Comparison of ENCODE assay signal across 22 cellular contexts in genomic region chr10:16788778-16789177, GRCh38. TPM values are rescaled to one million over a fixed set of nuclear protein-coding genes. Genes with fewer than 3 reads are reported as not detected.
DNase-seq lines count a peak whose midpoint lies in the region; ATAC-seq, FAIRE-seq and TF ChIP-seq lines count a peak whose summit lies in the region.
"Had no signal": no experiment of that assay in that cellular context is flagged by ENCODE, and none has a peak within 500 bp of the region (broad histone marks: within the 10 kb centered on the region; RNA-seq: fewer than 3 reads in every experiment).

No MANE protein-coding gene starts in this region.

- no peaks in the 10 kb centered on the region for H3K27me3 ChIP-seq in GM12878 (replicated peaks in 1 of 2; ENCODE audit: control insufficient read depth in 2 of 2, insufficient read depth in 2 of 2, low read length in 1 of 2)
- H3K27me3 ChIP-seq: ascending aorta, dorsolateral prefrontal cortex, upper lobe of right lung had no signal

- no peak overlapping the region for H3K4me3 ChIP-seq in GM12878
- H3K4me3 ChIP-seq: ascending aorta, dorsolateral prefrontal cortex, upper lobe of right lung had no signal

- no peak for TF ChIP-seq EP300 in GM12878 (IDR thresholded peaks at IDR 0.05; ENCODE audit: borderline replicate concordance in 1 of 2, control insufficient read depth in 1 of 2, low read depth in 2 of 2, low read length in 2 of 2)

- no peak for ATAC-seq in activated CD8-positive, alpha-beta memory T cell treated with anti-CD3 and anti-CD28 coated beads, Interleukin-2, amount 10 ng/mL, durations not matched to agents 7 days and 5 days
- ATAC-seq in T-cell (replicated peaks in 1 of 4) (no peak), GM12878 (no peak), GM19455 (IDR thresholded peaks at IDR 0.05; ENCODE audit: unreplicated experiment) (no peak), GM18858 (IDR thresholded peaks at IDR 0.05; ENCODE audit: unreplicated experiment) (no peak)
- ATAC-seq: upper lobe of right lung had no signal

- 0 out of 2 replicates have a peak overlapping the region, but pooled peaks have one; percentile 17 for H3K4me2 ChIP-seq in GM12878 (ENCODE audit: control insufficient read depth, insufficient read depth)

- H3K27ac ChIP-seq in GM12878 (ENCODE audit: control insufficient read depth, insufficient read depth), result peak overlapping the region; percentile 83; the same call in 1 of the 2 replicates
- H3K27ac ChIP-seq: dorsolateral prefrontal cortex, RWPE1, upper lobe of right lung had no signal

- H3K4me3 Mint-ChIP-seq in activated CD8-positive, alpha-beta memory T cell treated with anti-CD3 and anti-CD28 coated beads, Interleukin-2, amount 10 ng/mL, durations not matched to agents 7 days and 5 days, result no peak overlapping the region
- no peak overlapping the region for H3K4me3 Mint-ChIP-seq in T-cell
- peak overlapping the region; percentile 61 for H3K4me3 Mint-ChIP-seq in nephron progenitor cell
- H3K4me3 Mint-ChIP-seq: B cell had no signal

- no peak for TF ChIP-seq CTCF in GM12878 (IDR thresholded peaks at IDR 0.05 in 2 of 3, conservative IDR thresholded peaks at IDR 0.05 in 1 of 3; ENCODE audit: control insufficient read depth in 2 of 3, extremely low read depth in 1 of 3, insufficient read depth in 1 of 3, low read depth in 3 of 3, low read length in 3 of 3)
- no peak for TF ChIP-seq CTCF in nephron progenitor cell (IDR thresholded peaks at IDR 0.05)

- H3K36me3 ChIP-seq in GM12878 (ENCODE audit: control insufficient read depth in 2 of 2, insufficient read depth in 2 of 2, low read length in 1 of 2), result peaks cover 0 to 4% of the 10 kb centered on the region in 2 experiments; a peak in 2 of 4 replicates
- H3K36me3 ChIP-seq: upper lobe of right lung had no signal

- peaks cover 19% of the 10 kb centered on the region for H3K4me1 ChIP-seq in GM12878 (ENCODE audit: control insufficient read depth, insufficient read depth, low read length)
- H3K4me1 ChIP-seq: Caco-2, upper lobe of right lung had no signal

- peaks cover 2% of the 10 kb centered on the region for H3K9me3 Mint-ChIP-seq in activated CD8-positive, alpha-beta memory T cell treated with anti-CD3 and anti-CD28 coated beads, Interleukin-2, amount 10 ng/mL, durations not matched to agents 7 days and 5 days (ENCODE audit: low read depth)
- H3K9me3 Mint-ChIP-seq in T-cell (peaks cover 0 to 4% (median 3%) of the 10 kb centered on the region in 3 donors), nephron progenitor cell (peaks cover 38% of the 10 kb centered on the region)

- H3K36me3 Mint-ChIP-seq in activated CD8-positive, alpha-beta memory T cell treated with anti-CD3 and anti-CD28 coated beads, Interleukin-2, amount 10 ng/mL, durations not matched to agents 7 days and 5 days, result peaks cover 51% of the 10 kb centered on the region
- H3K36me3 Mint-ChIP-seq in T-cell (peaks cover 40% of the 10 kb centered on the region), nephron progenitor cell (ENCODE audit: low read depth) (peaks cover 83% of the 10 kb centered on the region)

- no TSS peak for BruUV-seq in GM12878 (replicated peaks; lab: Mats Ljungman, UMichigan)

- peaks cover 2% of the 10 kb centered on the region; the same call in 1 of the 3 replicates for H3K9me3 ChIP-seq in GM12878 (replicated peaks; ENCODE audit: control insufficient read depth, insufficient read depth, low read length)
- H3K9me3 ChIP-seq: ascending aorta, Caco-2, upper lobe of right lung had no signal

- no peak for TF ChIP-seq POLR2A in GM12878 (IDR thresholded peaks at IDR 0.05; ENCODE audit: low read depth, low read length)

- TF ChIP-seq RAD21 in GM12878 (IDR thresholded peaks at IDR 0.05; ENCODE audit: insufficient read depth, low read depth, low read length), result no peak

- RAD21 ChIA-PET in GM12878 (lab: Charles Lee; ENCODE audit: unreplicated experiment), result interaction anchor here (0.7 to 0.9 kb wide), 2 partner anchors 9 to 20 kb away, joined by 3 read pairs; no protein-coding TSS in a partner anchor

- no peak for DNase-seq in activated CD8-positive, alpha-beta memory T cell treated with anti-CD3 and anti-CD28 coated beads, Interleukin-2, amount 10 ng/mL, durations not matched to agents 7 days and 5 days
- DNase-seq in activated CD8-positive, alpha-beta memory T cell treated with anti-CD3 and anti-CD28 coated beads for 24 hours, result no peak
- DNase-seq in T-cell, result no peak
- DNase-seq in GM12878 (ENCODE audit: low read depth, low spot score), result no peak
- no peak for DNase-seq in nephron progenitor cell
- DNase-seq in NCI-H1105 (lab: John Stamatoyannopoulos, UW), result no peak
- DNase-seq: activated gamma-delta T cell, Caco-2, caudate nucleus, DND-41, dorsolateral prefrontal cortex, mammary epithelial cell, NCI-H1092, NCI-H2029, NCI-H774, upper lobe of right lung had no signal

- no peaks in the 10 kb centered on the region for H3K27me3 Mint-ChIP-seq in activated CD8-positive, alpha-beta memory T cell treated with anti-CD3 and anti-CD28 coated beads, Interleukin-2, amount 10 ng/mL, durations not matched to agents 7 days and 5 days
- no peaks in the 10 kb centered on the region for H3K27me3 Mint-ChIP-seq in T-cell
- H3K27me3 Mint-ChIP-seq in nephron progenitor cell (ENCODE audit: low read depth, poor library complexity), result peaks cover 3% of the 10 kb centered on the region
- H3K27me3 Mint-ChIP-seq: B cell, IgD-negative memory B cell had no signal

- H3K79me2 ChIP-seq in GM12878 (ENCODE audit: control insufficient read depth, insufficient read depth, low read length), result peaks cover 1% of the 10 kb centered on the region

- peaks cover 27% of the 10 kb centered on the region for H3K4me1 Mint-ChIP-seq in activated CD8-positive, alpha-beta memory T cell treated with anti-CD3 and anti-CD28 coated beads, Interleukin-2, amount 10 ng/mL, durations not matched to agents 7 days and 5 days
- H3K4me1 Mint-ChIP-seq in T-cell, result peaks cover 33 to 44% (median 34%) of the 10 kb centered on the region in 3 donors
- peaks cover 37% of the 10 kb centered on the region for H3K4me1 Mint-ChIP-seq in nephron progenitor cell

- SMC1A ChIA-PET in GM12878 (lab: Charles Lee; ENCODE audit: uncharacterized antibody, unreplicated experiment), result interaction anchor here (0.8 to 2.5 kb wide), 6 partner anchors 8 to 25 kb away, joined by 3 to 15 read pairs (median 4); no protein-coding TSS in a partner anchor

- peak overlapping the region; percentile 83 for H3K27ac Mint-ChIP-seq in activated CD8-positive, alpha-beta memory T cell treated with anti-CD3 and anti-CD28 coated beads, Interleukin-2, amount 10 ng/mL, durations not matched to agents 7 days and 5 days
- H3K27ac Mint-ChIP-seq in T-cell, result peak overlapping the region; percentile 93 to 96
- peak overlapping the region; percentile 97 for H3K27ac Mint-ChIP-seq in nephron progenitor cell
- H3K27ac Mint-ChIP-seq: B cell had no signal

- CTCF ChIA-PET in activated CD8-positive, alpha-beta memory T cell treated with anti-CD3 and anti-CD28 coated beads, Interleukin-2, amount 10 ng/mL, durations not matched to agents 7 days and 5 days (lab: Charles Lee), result interaction anchor here (1.3 kb wide), 1 partner anchor 11 kb away, joined by 3 read pairs; no protein-coding TSS in a partner anchor
- CTCF ChIA-PET in T-cell (lab: Charles Lee), result interaction anchor here in 1 of 2 donors (0.8 to 1.6 kb wide), 2 partner anchors 24 to 29 kb away, joined by 3 to 4 read pairs; partner anchors contain the start of gene RSU1
- CTCF ChIA-PET in GM12878 (lab: Yijun Ruan, JAX), result interaction anchor here (0.9 to 1.4 kb wide), 4 partner anchors 9 to 20 kb away, joined by 3 to 5 read pairs (median 4); no protein-coding TSS in a partner anchor

- no peak for FAIRE-seq in GM12878 (lab: Jason Lieb, UNC)

- intact Hi-C loops in GM12878 (cut with micrococcal nuclease; ENCODE audit: unreplicated experiment), result no loop called here

- no peaks in the 10 kb centered on the region for H4K20me1 ChIP-seq in GM12878 (ENCODE audit: control insufficient read depth, insufficient read depth)

- 74% methylated on average over 3 of the region's 3 CpGs for WGBS in GM12878 (ENCODE audit: insufficient coverage, insufficient replicate concordance, low lambda C conversion rate, missing lambda C conversion rate)

- POLR2A ChIA-PET in T-cell (lab: Charles Lee) (interaction anchor here in 1 of 2 donors (0.6 to 1.1 kb wide), 2 partner anchors 29 to 47 kb away, joined by 4 to 6 read pairs; partner anchors contain the start of gene RSU1), GM12878 (lab: Charles Lee) (interaction anchor here (0.7 to 1.5 kb wide), 5 partner anchors 8 to 352 kb away, joined by 3 to 5 read pairs (median 3); partner anchors contain the start of gene PTER)

- in situ Hi-C loops in GM12878 (cut with MboI), result loop anchor here (10.0 kb wide), 1 partner anchor 664 kb away; no protein-coding TSS in a partner anchor

- no peak overlapping the region for H3K9ac ChIP-seq in GM12878 (ENCODE audit: control insufficient read depth, insufficient read depth, low read length)

- peak overlapping the region; percentile 7; the same call in 1 of the 2 replicates for H2AFZ ChIP-seq in GM12878 (ENCODE audit: control insufficient read depth, low read depth, low read length)

RNA-seq across cellular contexts. Expression of gene RSU1, which starts 28.4 kb away (rescaled TPM):
- total RNA-seq in activated CD8-positive, alpha-beta memory T cell treated with anti-CD3 and anti-CD28 coated beads, Interleukin-2, amount 10 ng/mL, durations not matched to agents 7 days and 5 days, result 10 to 100 TPM; 51.6 to 74.1 TPM
- total RNA-seq in T-cell, result 10 to 100 TPM; 49.5 to 60.4 (median 58.1) TPM
- 18.1 and 22.4 TPM in 2 replicates for total RNA-seq in GM12878 (2013; cell fraction: nucleolus; rRNA removed)
- total RNA-seq in GM12878 (2014; rRNA removed), result 49.2 and 58.1 TPM in 2 replicates
- total RNA-seq in GM12878 (2014; rRNA removed; fragmentation: Illumina TruSeq; extraction: Trizol), result 56.1 and 62.5 TPM in 2 replicates
- total RNA-seq in GM12878 (2021), result 51.4 and 54.2 TPM in 2 replicates
- polyA plus RNA-seq in GM12878 (2011; ENCODE audit: low read depth), result 11.1 TPM
- polyA plus RNA-seq in GM12878 (2011; rRNA removed), result 79.5 and 81.9 TPM in 2 replicates
- polyA plus RNA-seq in GM12878 (2011; cell fraction: cytosol; rRNA removed), result 78.0 and 82.3 TPM in 2 replicates
- polyA plus RNA-seq in GM12878 (2011; cell fraction: nucleus; rRNA removed), result 26.6 and 31.5 TPM in 2 replicates
- 19.5 and 22.2 TPM in 2 replicates for polyA plus RNA-seq in GM12878 (2012)
- polyA plus RNA-seq in GM12878 (2014; fragmentation: Illumina TruSeq; extraction: Trizol), result 117 and 139 TPM in 2 replicates
- 100 to 1,000 TPM in 1 of 2 experiments, 10 to 100 TPM in 1; 80.7 to 139 TPM for polyA plus RNA-seq in GM12878 (2014; fragmentation: Nextera tagmentation; extraction: Ambion mirVana)
- 67.6 and 78.1 TPM in 2 replicates for polyA plus RNA-seq in GM12878 (2014; rRNA removed)
- polyA plus RNA-seq in GM12878 (2016; fragmentation: Nextera tagmentation; extraction: Ambion mirVana), result 100 to 1,000 TPM; 105 to 108 TPM
- 42.9 and 53.7 TPM in 2 replicates for polyA minus RNA-seq in GM12878 (2011; rRNA and poly(A)+ RNA removed)
- 14.8 and 25.7 TPM in 2 replicates for polyA minus RNA-seq in GM12878 (2011; cell fraction: cytosol; rRNA and poly(A)+ RNA removed)
- 8.6 and 13.8 TPM in 2 replicates for polyA minus RNA-seq in GM12878 (2011; cell fraction: nucleus; rRNA and poly(A)+ RNA removed)
